ENCODE assay signal across 8 cellular contexts in genomic region chr12:64621257-64621942, GRCh38. TPM values are rescaled to one million over a fixed set of nuclear protein-coding genes. Genes with fewer than 3 reads are reported as not detected.
DNase-seq lines count a peak whose midpoint lies in the region; ATAC-seq and TF ChIP-seq lines count a peak whose summit lies in the region.

No MANE protein-coding gene starts in this region.

- H3K27me3 Mint-ChIP-seq in immature natural killer cell (ENCODE audit: low read depth in 3 of 3): peaks cover 0 to 2% (median 0%) of the 10 kb centered on the region in 3 donors

- H3K4me1 ChIP-seq in gastroesophageal sphincter (peaks cover 12 to 100% (median 20%) of the 10 kb centered on the region in 3 donors), body of pancreas (peaks cover 39% of the 10 kb centered on the region), right atrium auricular region (peaks cover 0 to 77% of the 10 kb centered on the region in 2 donors)

- in situ Hi-C loops in GM13976 (cut with MboI; ENCODE audit: low sequenced_read_pairs, unreplicated experiment): no loop called here

- 83% methylated on average over 3 to 10 of the region's 13 CpGs for WGBS in gastroesophageal sphincter (ENCODE audit: low coverage in 1 of 2), 2 donors
- 84 to 96% methylated on average over 13 of the region's 13 CpGs for WGBS in body of pancreas, 2 donors

- TF ChIP-seq EP300 in gastroesophageal sphincter (IDR thresholded peaks at IDR 0.05): no peak

- TF ChIP-seq POLR2A in gastroesophageal sphincter (IDR thresholded peaks at IDR 0.05) (no peak), body of pancreas (IDR thresholded peaks at IDR 0.05) (no peak)

- H3K4me3 ChIP-seq in gastroesophageal sphincter (no peak overlapping the region), body of pancreas (no peak overlapping the region), right atrium auricular region (no peak overlapping the region)

- no peaks in the 10 kb centered on the region for H3K9me3 Mint-ChIP-seq in immature natural killer cell

- peak overlapping the region in 3 of 4 donors; percentile 43 to 94 (median 78) for H3K27ac ChIP-seq in gastroesophageal sphincter
- H3K27ac ChIP-seq in body of pancreas: peak overlapping the region in 1 of 4 donors; percentile 52
- H3K27ac ChIP-seq in right atrium auricular region: peak overlapping the region in 1 of 2 donors; percentile 17

- ATAC-seq in GM21737 (IDR thresholded peaks at IDR 0.05; ENCODE audit: unreplicated experiment) (peak; percentile 56), gastroesophageal sphincter (no peak), body of pancreas (no peak)

- H3K27me3 ChIP-seq in gastroesophageal sphincter (no peaks in the 10 kb centered on the region), body of pancreas (no peaks in the 10 kb centered on the region), right atrium auricular region (no peaks in the 10 kb centered on the region)

- H3K9me3 ChIP-seq in gastroesophageal sphincter (no peaks in the 10 kb centered on the region), body of pancreas (no peaks in the 10 kb centered on the region), right atrium auricular region (no peaks in the 10 kb centered on the region)

- peak overlapping the region in 2 of 6 donors; percentile 40 to 55 for H3K27ac Mint-ChIP-seq in immature natural killer cell

- H3K4me3 Mint-ChIP-seq in immature natural killer cell: no peak overlapping the region

- H3K36me3 Mint-ChIP-seq in immature natural killer cell: peaks cover 0 to 3% (median 0%) of the 10 kb centered on the region in 3 donors

- intact Hi-C loops in body of pancreas (cut with DNase I): no loop called here

- H3K36me3 ChIP-seq in gastroesophageal sphincter: no peaks in the 10 kb centered on the region
- no peaks in the 10 kb centered on the region for H3K36me3 ChIP-seq in body of pancreas (replicated peaks in 1 of 2; ENCODE audit: insufficient read depth in 1 of 2, low read depth in 2 of 2)
- no peaks in the 10 kb centered on the region for H3K36me3 ChIP-seq in right atrium auricular region

- DNase-seq in GM13976 (ENCODE audit: low spot score) (peak; percentile 67), M059J (ENCODE audit: low read depth) (peak; percentile 62), body of pancreas (no peak), right atrium auricular region (ENCODE audit: low spot score) (no peak), immature natural killer cell (no peak), NCI-H510A treated with DMSO at 0.1 percent for 48 hours (lab: John Stamatoyannopoulos, UW) (no peak)

- TF ChIP-seq CTCF in GM13976 (IDR thresholded peaks at IDR 0.05; ENCODE audit: borderline replicate concordance, control extremely low read depth, extremely low read depth, insufficient read depth, missing control alignments): no peak
- no peak for TF ChIP-seq CTCF in gastroesophageal sphincter (IDR thresholded peaks at IDR 0.05)
- no peak for TF ChIP-seq CTCF in body of pancreas (IDR thresholded peaks at IDR 0.05)
- no peak for TF ChIP-seq CTCF in right atrium auricular region (IDR thresholded peaks at IDR 0.05)

- peaks cover 59 to 87% of the 10 kb centered on the region in 2 donors for H3K4me1 Mint-ChIP-seq in immature natural killer cell

RNA-seq across cellular contexts. Expression of gene RASSF3, which starts 11.1 kb away (rescaled TPM):
- 8.8 and 13.6 TPM in 2 replicates for total RNA-seq in M059J (2014; rRNA removed; shearing (Covaris generic))
- total RNA-seq in gastroesophageal sphincter (100 to 1,000 TPM; 149 to 332 (median 182) TPM), body of pancreas (10 to 100 TPM; 13.5 to 21.3 TPM), right atrium auricular region (10 to 100 TPM; 55.4 to 88.4 TPM)
- 1 to 10 TPM; 5.2 to 6.2 (median 5.5) TPM for polyA plus RNA-seq in immature natural killer cell

Comparison
In these comparisons a context has a peak if more than half of its experiments do, and no peak if none do; other contexts are left out.
1. DNase-seq: peak in GM13976 (single experiment) and M059J (single experiment); none in body of pancreas (0 of 4), right atrium auricular region (single experiment), immature natural killer cell (0 of 3) and NCI-H510A treated with DMSO at 0.1 percent for 48 hours (single experiment).